8 cellular contexts compared by ENCODE assay signal in the genomic region with DNA sequence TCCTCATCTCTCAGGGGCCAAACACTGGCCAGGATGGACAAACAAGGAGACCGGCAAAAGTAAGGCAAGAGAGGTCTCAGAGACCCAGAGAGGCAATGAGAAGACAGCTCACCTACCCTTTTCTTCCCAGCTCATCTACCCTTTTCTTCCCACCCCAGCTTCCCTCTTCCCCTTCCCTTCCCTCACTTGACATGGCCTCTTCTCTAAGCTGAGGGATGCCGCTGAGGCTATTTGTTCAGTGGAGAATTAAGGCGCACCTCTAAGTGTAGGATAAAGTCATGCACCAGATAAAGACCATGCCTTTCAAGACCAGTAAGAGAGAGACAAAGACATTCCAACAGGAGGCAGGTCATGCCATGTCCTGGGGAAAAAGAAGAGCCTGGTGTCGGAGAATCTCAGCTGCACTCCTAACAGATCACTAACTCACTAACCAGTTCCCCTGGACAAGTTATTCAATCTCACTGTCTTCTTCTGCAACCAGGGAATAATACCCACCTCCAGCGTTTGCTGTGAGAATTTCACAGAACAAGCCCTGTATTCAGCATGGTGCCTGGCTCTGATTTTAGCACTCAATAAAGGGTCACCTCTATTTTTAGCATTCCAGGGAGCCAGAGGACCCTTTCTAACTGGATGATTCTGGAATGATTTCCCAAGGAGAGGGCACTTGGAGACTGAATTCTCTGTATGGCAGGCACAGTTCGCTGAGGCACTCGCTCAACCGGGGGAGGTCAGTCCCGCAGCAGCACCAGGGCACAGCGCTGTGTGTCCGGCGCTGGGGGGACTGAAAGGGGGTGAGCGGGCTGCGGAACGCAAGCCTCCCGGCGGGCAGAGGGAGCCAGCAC. TPM values are rescaled to one million over a fixed set of nuclear protein-coding genes. Genes with fewer than 3 reads are reported as not detected.
DNase-seq lines count a peak whose midpoint lies in the region; ATAC-seq, FAIRE-seq and TF ChIP-seq lines count a peak whose summit lies in the region.

No MANE protein-coding gene starts in this region.

- peak; percentile 25 for TF ChIP-seq POLR2A in esophagus muscularis mucosa (IDR thresholded peaks at IDR 0.05; ENCODE audit: low read depth)
- TF ChIP-seq POLR2A in ovary (IDR thresholded peaks at IDR 0.05) = no peak

- 68% methylated on average over 6 of the region's 17 CpGs for WGBS in esophagus muscularis mucosa
- WGBS in ovary, 3 donors = 21 to 49% (median 23%) methylated on average over 8 to 17 of the region's 17 CpGs

- FAIRE-seq in RCC 7860 (lab: Jason Lieb, UNC) = no peak

- TF ChIP-seq EP300 in esophagus muscularis mucosa (IDR thresholded peaks at IDR 0.05) (no peak), ovary (IDR thresholded peaks at IDR 0.05) (peak; percentile 4)

- peaks cover 11 to 17% (median 14%) of the 10 kb centered on the region in 4 donors for H3K4me1 ChIP-seq in esophagus muscularis mucosa
- no peaks in the 10 kb centered on the region for H3K4me1 ChIP-seq in ovary (ENCODE audit: insufficient read depth)

- H3K27ac ChIP-seq in esophagus muscularis mucosa (replicated peaks in 1 of 4) (peak overlapping the region; percentile 99 to 100 (median 100)), ovary (peak overlapping the region; percentile 98 to 99)

- DNase-seq in DMS53 (lab: John Stamatoyannopoulos, UW) = peak; percentile 44
- DNase-seq in RCC 7860 (ENCODE audit: low spot score) = peak; percentile 17
- DNase-seq in esophagus muscularis mucosa (ENCODE audit: extremely low spot score) = no peak
- no peak for DNase-seq in ovary
- no peak for DNase-seq in T1000 (lab: John Stamatoyannopoulos, UW)

- H3K9me3 ChIP-seq in esophagus muscularis mucosa = no peaks in the 10 kb centered on the region
- no peaks in the 10 kb centered on the region for H3K9me3 ChIP-seq in ovary

- TF ChIP-seq CTCF in esophagus muscularis mucosa (IDR thresholded peaks at IDR 0.05) (no peak), ovary (IDR thresholded peaks at IDR 0.05) (no peak)

- H3K4me3 ChIP-seq in esophagus muscularis mucosa (peak overlapping the region; percentile 86 to 98 (median 93)), ovary (peak overlapping the region; percentile 85)

- no peaks in the 10 kb centered on the region for H3K27me3 ChIP-seq in esophagus muscularis mucosa
- H3K27me3 ChIP-seq in ovary = no peaks in the 10 kb centered on the region

- no peak for ATAC-seq in HG02571 (IDR thresholded peaks at IDR 0.05; ENCODE audit: unreplicated experiment)
- ATAC-seq in HG03457 (IDR thresholded peaks at IDR 0.05; ENCODE audit: unreplicated experiment) = no peak
- ATAC-seq in GM19455 (IDR thresholded peaks at IDR 0.05; ENCODE audit: unreplicated experiment) = no peak

- H3K36me3 ChIP-seq in esophagus muscularis mucosa (peaks cover 0 to 9% (median 0%) of the 10 kb centered on the region in 4 donors), ovary (no peaks in the 10 kb centered on the region)

- intact Hi-C loops in esophagus muscularis mucosa (cut with DNase I) = loop anchor here (2.0 to 10.0 kb wide), 3 partner anchors 112 to 683 kb away; a partner anchor contains a TSS
- intact Hi-C loops in ovary (cut with DNase I) = loop anchor here (2.0 to 10.0 kb wide), 11 partner anchors 42 to 682 kb away; a partner anchor contains a TSS

RNA-seq across cellular contexts. Expression of a gene that starts 3.0 kb away (rescaled TPM):
- total RNA-seq in esophagus muscularis mucosa (100 to 1,000 TPM in 3 of 4 donors, 10 to 100 TPM in 1; 68.9 to 332 (median 176) TPM), ovary (100 to 1,000 TPM; 117 to 322 (median 152) TPM)
- polyA plus RNA-seq in ovary = 10 to 100 TPM; 56.2 to 75.7 TPM

Comparison
In these comparisons a context has a peak if more than half of its experiments do, and no peak if none do; other contexts are left out.
1. DNase-seq: peak in DMS53 (single experiment) and RCC 7860 (single experiment); none in esophagus muscularis mucosa (single experiment), ovary (0 of 5) and T1000 (single experiment).